Comparison of ENCODE assay signal across 21 cellular contexts in the genomic region with DNA sequence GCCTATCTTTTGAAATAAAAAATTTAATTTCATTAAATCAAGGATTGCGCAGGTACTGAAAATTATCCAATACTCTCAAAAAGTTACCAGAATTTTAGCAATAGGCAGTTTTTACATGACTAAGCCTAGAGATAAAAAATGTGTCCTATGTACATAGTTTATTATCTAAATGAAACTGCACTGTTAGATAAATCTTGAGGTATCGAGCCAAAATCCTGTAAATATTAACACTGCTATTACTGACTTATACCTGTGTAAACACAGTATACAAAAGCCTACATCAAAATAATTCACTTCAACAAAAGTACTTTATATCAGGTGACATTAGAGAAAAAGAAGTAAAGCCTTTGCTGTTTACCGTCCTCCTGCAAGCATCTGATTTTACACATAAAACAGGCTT.
DNase-seq lines count a peak whose midpoint lies in the region; ATAC-seq and TF ChIP-seq lines count a peak whose summit lies in the region.
"Had no signal": no experiment of that assay in that cellular context is flagged by ENCODE, and none has a peak within 500 bp of the region (broad histone marks: within the 10 kb centered on the region; RNA-seq: fewer than 3 reads in every experiment).

No MANE protein-coding gene starts in this region.

- CTCF ChIA-PET in PC-9 (lab: Charles Lee) = no interaction called here

- H2AFZ ChIP-seq in PC-9 = no peak overlapping the region

- peaks cover 43% of the 10 kb centered on the region for H3K4me1 Mint-ChIP-seq in progenitor cell of endocrine pancreas (ENCODE audit: low read depth)

- H3K36me3 ChIP-seq in PC-9 (ENCODE audit: low read depth) (peaks cover 23% of the 10 kb centered on the region), upper lobe of right lung (peaks cover 97% of the 10 kb centered on the region), spleen (peaks cover 0 to 100% (median 94%) of the 10 kb centered on the region in 6 donors)

- peak overlapping the region; percentile 56; the same call in 1 of the 2 replicates for H3K4me2 ChIP-seq in PC-9
- H3K4me2 ChIP-seq: SK-N-SH had no signal

- intact Hi-C loops in PC-9 (cut with micrococcal nuclease; ENCODE audit: unreplicated experiment) (no loop called here), upper lobe of right lung (cut with DNase I) (no loop called here), spleen (cut with DNase I; ENCODE audit: low total_unique reads) (no loop called here)

- H3K27ac Mint-ChIP-seq in progenitor cell of endocrine pancreas = peak overlapping the region; percentile 88

- no peaks in the 10 kb centered on the region for H3K9me2 ChIP-seq in PC-9 (ENCODE audit: insufficient read depth)
- H3K9me2 ChIP-seq: SK-N-SH had no signal

- no peaks in the 10 kb centered on the region for H3K27me3 Mint-ChIP-seq in progenitor cell of endocrine pancreas
- H3K27me3 Mint-ChIP-seq: CD4-positive, CD25-positive, alpha-beta regulatory T cell had no signal

- H4K20me1 ChIP-seq in PC-9 (ENCODE audit: insufficient read depth) = no peaks in the 10 kb centered on the region; the same call in 1 of the 2 replicates

- TF ChIP-seq CTCF in PC-9 (conservative IDR thresholded peaks at IDR 0.05) (no peak), progenitor cell of endocrine pancreas (IDR thresholded peaks at IDR 0.05; ENCODE audit: unreplicated experiment) (no peak), upper lobe of right lung (IDR thresholded peaks at IDR 0.05) (no peak), spleen (IDR thresholded peaks at IDR 0.05 in 8 of 11, conservative IDR thresholded peaks at IDR 0.05 in 3 of 11) (no peak)

- no peaks in the 10 kb centered on the region for H3K79me2 ChIP-seq in PC-9 (ENCODE audit: low read depth)

- POLR2A ChIA-PET in PC-9 (lab: Charles Lee; ENCODE audit: unreplicated experiment) = no interaction called here

- DNase-seq in NCI-H146 treated with DMSO at 0.1 percent for 48 hours (lab: John Stamatoyannopoulos, UW; ENCODE audit: unreplicated experiment) = peak; percentile 42
- DNase-seq in PC-9 = no peak
- no peak for DNase-seq in progenitor cell of endocrine pancreas (ENCODE audit: low spot score, unreplicated experiment)
- DNase-seq in upper lobe of right lung = no peak
- DNase-seq in NCI-H2227 treated with DMSO at 0.1 percent for 48 hours (lab: John Stamatoyannopoulos, UW) = no peak
- no peak for DNase-seq in MV-4-11 (lab: John Stamatoyannopoulos, UW)
- no peak for DNase-seq in spleen
- DNase-seq: Caco-2; CD4-positive, CD25-positive, alpha-beta regulatory T cell; GOT3; KBM-7; MM.1S; NCI-H1092; NCI-H1436 treated with DMSO at 0.1 percent for 48 hours; NCI-H446 treated with DMSO at 0.1 percent for 48 hours; NCI-H69; NK-92 treated with Interleukin-12 subunit alpha and Interleukin-12 subunit beta, amount 100 ng/mL, for 24 hours; SIG-M5; SK-N-SH had no signal

- no peaks in the 10 kb centered on the region for H3K9me3 ChIP-seq in PC-9 (ENCODE audit: insufficient read depth, low read depth)
- H3K9me3 ChIP-seq in upper lobe of right lung = no peaks in the 10 kb centered on the region
- H3K9me3 ChIP-seq in spleen = no peaks in the 10 kb centered on the region
- H3K9me3 ChIP-seq: Caco-2, SK-N-SH had no signal

- ATAC-seq in upper lobe of right lung = no peak
- ATAC-seq: HCT116, Panc1 had no signal

- H3K36me3 Mint-ChIP-seq in progenitor cell of endocrine pancreas (ENCODE audit: insufficient read depth) = peaks cover 44% of the 10 kb centered on the region

- peaks cover 13% of the 10 kb centered on the region for H3F3A ChIP-seq in PC-9 (ENCODE audit: insufficient read depth, low read depth)

- H3K9me3 Mint-ChIP-seq in progenitor cell of endocrine pancreas (ENCODE audit: low read depth) = no peaks in the 10 kb centered on the region
- H3K9me3 Mint-ChIP-seq: CD4-positive, CD25-positive, alpha-beta regulatory T cell had no signal

- no peak overlapping the region for H3K4me3 ChIP-seq in PC-9
- H3K4me3 ChIP-seq in upper lobe of right lung = no peak overlapping the region
- no peak overlapping the region for H3K4me3 ChIP-seq in spleen

- H3K4me3 Mint-ChIP-seq in progenitor cell of endocrine pancreas (ENCODE audit: low read depth) = peak overlapping the region; percentile 20
- H3K4me3 Mint-ChIP-seq: CD4-positive, CD25-positive, alpha-beta regulatory T cell had no signal

- H3K27ac ChIP-seq in PC-9 (peak overlapping the region; percentile 19; the same call in 1 of the 2 replicates), upper lobe of right lung (peak overlapping the region; percentile 4), spleen (no peak overlapping the region)

- no TSS peak for BruUV-seq in PC-9 (replicated peaks; lab: Mats Ljungman, UMichigan)

- 95 to 99% (median 98%) methylated on average over 3 of the region's 3 CpGs for WGBS in spleen, 5 donors

- H3K27me3 ChIP-seq in PC-9 (ENCODE audit: insufficient read depth, low read depth) (no peaks in the 10 kb centered on the region), upper lobe of right lung (no peaks in the 10 kb centered on the region), spleen (replicated peaks in 1 of 7) (no peaks in the 10 kb centered on the region)

- TF ChIP-seq POLR2A in spleen (IDR thresholded peaks at IDR 0.05) = no peak

- H3K4me1 ChIP-seq in PC-9 (replicated peaks; ENCODE audit: insufficient read depth) (peaks cover 14% of the 10 kb centered on the region), upper lobe of right lung (no peaks in the 10 kb centered on the region), spleen (no peaks in the 10 kb centered on the region)
- H3K4me1 ChIP-seq: Caco-2 had no signal

Comparison
In these comparisons a context has a peak if more than half of its experiments do, and no peak if none do; other contexts are left out.
1. H3K27ac ChIP-seq: peak in PC-9 (single experiment) and upper lobe of right lung (single experiment); none in spleen (0 of 8).